Comparison of ENCODE assay signal across 8 cellular contexts in genomic region chr15:59104912-59105732, GRCh38.
DNase-seq lines count a peak whose midpoint lies in the region; ATAC-seq lines count a peak whose summit lies in the region.

Gene CCNB2, plus strand, starts transcription at chr15:59105146. Its CDS starts 123 bp downstream, at chr15:59105269.

- peak; percentile 98 for DNase-seq in AG20443 (ENCODE audit: low spot score)
- peak; percentile 72 to 94 for DNase-seq in NCI-H446 (lab: John Stamatoyannopoulos, UW)
- peak; percentile 29 to 63 (median 62) for DNase-seq in activated CD4-positive, CD25-positive, alpha-beta regulatory T cell (lab: John Stamatoyannopoulos, UW)
- peak; percentile 85 for DNase-seq in central memory CD4-positive, alpha-beta T cell
- DNase-seq in iris pigment epithelial cell (ENCODE audit: low read depth), result peak; percentile 96
- DNase-seq in stimulated activated CD4-positive, alpha-beta T cell treated with anti-CD3 and anti-CD28 coated beads, Interleukin-12 subunit alpha, Interleukin-12 subunit beta, amount 100 ng/mL, for 4 hours, result peak; percentile 66

- ATAC-seq in GM19043 (IDR thresholded peaks at IDR 0.05; ENCODE audit: low read depth, unreplicated experiment) (peak; percentile 97), HG03354 (IDR thresholded peaks at IDR 0.05; ENCODE audit: poor library complexity, severe bottlenecking, unreplicated experiment) (peak; percentile 99)

Comparison
In these comparisons a context has a peak if more than half of its experiments do, and no peak if none do; other contexts are left out.
1. Peak in every context shown above with its lines: DNase-seq and ATAC-seq.